19 cellular contexts compared by ENCODE assay signal in the genomic region with DNA sequence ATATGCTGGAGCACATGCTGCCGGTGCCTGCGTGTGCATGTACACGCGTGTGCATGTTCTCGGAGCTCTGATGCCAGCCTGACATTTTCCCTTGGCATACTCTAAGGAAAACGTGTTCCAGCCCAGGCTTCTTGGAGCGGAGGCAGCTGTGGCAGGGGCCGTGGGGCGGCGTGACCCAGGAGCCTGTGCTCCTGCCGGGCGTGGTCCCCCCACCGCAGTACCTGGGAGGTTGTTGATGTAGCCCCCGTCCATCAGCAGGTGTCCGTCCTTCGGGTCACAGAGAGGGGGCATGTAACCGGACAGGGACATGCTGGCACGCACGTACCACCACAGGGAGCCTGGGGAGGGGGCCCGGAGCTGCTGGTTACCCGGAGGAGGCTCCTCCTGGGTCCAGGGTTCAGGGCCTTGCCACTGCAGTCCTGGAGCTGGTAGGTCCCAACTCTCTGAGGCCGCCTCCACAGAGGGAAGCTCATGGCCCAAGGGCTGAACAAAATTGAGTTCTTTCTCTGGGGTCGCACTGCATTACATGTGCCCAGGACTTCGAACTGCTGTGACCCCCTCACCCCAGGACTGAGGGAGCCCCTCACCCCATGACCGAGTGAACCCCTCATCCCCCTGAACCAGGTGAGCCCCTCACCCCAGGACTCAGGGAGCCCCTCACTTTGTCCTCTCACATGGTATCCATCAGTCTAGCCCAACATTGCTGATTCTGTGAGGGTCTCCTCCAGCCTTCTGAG. TPM values are rescaled to one million over a fixed set of nuclear protein-coding genes. Genes with fewer than 3 reads are reported as not detected.
A peak's percentile ranks its signal among the peaks of the same experiment; 100 is the strongest.
DNase-seq lines count a peak whose midpoint lies in the region; ATAC-seq, FAIRE-seq and TF ChIP-seq lines count a peak whose summit lies in the region.
"Had no signal": no experiment of that assay in that cellular context is flagged by ENCODE, and none has a peak within 500 bp of the region (broad histone marks: within the 10 kb centered on the region; RNA-seq: fewer than 3 reads in every experiment).

No MANE protein-coding gene starts in this region.

- no peaks in the 10 kb centered on the region for H3K9me3 Mint-ChIP-seq in activated T-cell treated with anti-CD3 and anti-CD28 coated beads, Interleukin-2, amount 50 U/mL, for 72 hours
- no peaks in the 10 kb centered on the region for H3K9me3 Mint-ChIP-seq in activated T-cell treated with anti-CD3 and anti-CD28 coated beads, Interleukin-2, amount 50 U/mL, for 4 hours
- no peaks in the 10 kb centered on the region for H3K9me3 Mint-ChIP-seq in type B pancreatic cell
- H3K9me3 Mint-ChIP-seq: dendritic cell treated with granulocyte-macrophage colony-stimulating factor and Interleukin-4, amounts not matched to agents 40 ng/mL and 50 ng/mL, for 4 days had no signal

- H3K4me3 ChIP-seq in DOHH2 (ENCODE audit: low read length) (peak overlapping the region; percentile 78), coronary artery (no peak overlapping the region), psoas muscle (no peak overlapping the region)
- H3K4me3 ChIP-seq: gastrocnemius medialis, lung, upper lobe of left lung had no signal

- H3K79me2 ChIP-seq in DOHH2 (ENCODE audit: control insufficient read depth, low read length) = peaks cover 5% of the 10 kb centered on the region

- 93 to 95% (median 94%) methylated on average over 25 of the region's 25 CpGs for WGBS in psoas muscle, 3 donors

- no peaks in the 10 kb centered on the region for H3K9me3 ChIP-seq in DOHH2 (ENCODE audit: control insufficient read depth, insufficient read depth, low read length)
- no peaks in the 10 kb centered on the region for H3K9me3 ChIP-seq in psoas muscle
- H3K9me3 ChIP-seq: Caco-2, gastrocnemius medialis, upper lobe of left lung had no signal

- H3K27me3 Mint-ChIP-seq in activated T-cell treated with anti-CD3 and anti-CD28 coated beads, Interleukin-2, amount 50 U/mL, for 72 hours (ENCODE audit: low read depth) = no peaks in the 10 kb centered on the region
- no peaks in the 10 kb centered on the region for H3K27me3 Mint-ChIP-seq in activated T-cell treated with anti-CD3 and anti-CD28 coated beads, Interleukin-2, amount 50 U/mL, for 4 hours (ENCODE audit: low read depth)
- H3K27me3 Mint-ChIP-seq in type B pancreatic cell = peaks cover 4% of the 10 kb centered on the region

- peaks cover 11% of the 10 kb centered on the region for H3K4me1 Mint-ChIP-seq in activated T-cell treated with anti-CD3 and anti-CD28 coated beads, Interleukin-2, amount 50 U/mL, for 72 hours (ENCODE audit: low read depth)
- H3K4me1 Mint-ChIP-seq in activated T-cell treated with anti-CD3 and anti-CD28 coated beads, Interleukin-2, amount 50 U/mL, for 4 hours (ENCODE audit: low read depth) = peaks cover 26% of the 10 kb centered on the region
- H3K4me1 Mint-ChIP-seq in type B pancreatic cell (ENCODE audit: unreplicated experiment) = no peaks in the 10 kb centered on the region

- no peaks in the 10 kb centered on the region for H3F3A ChIP-seq in DOHH2 (ENCODE audit: control insufficient read depth, insufficient read depth)

- DNase-seq in activated T-cell treated with anti-CD3 and anti-CD28 coated beads, Interleukin-2, amount 50 U/mL, for 72 hours = no peak
- no peak for DNase-seq in activated T-cell treated with anti-CD3 and anti-CD28 coated beads, Interleukin-2, amount 50 U/mL, for 4 hours
- peak; percentile 72 for DNase-seq in coronary artery (ENCODE audit: low spot score)
- DNase-seq in psoas muscle = peak; percentile 12 to 54
- no peak for DNase-seq in type B pancreatic cell (ENCODE audit: extremely low spot score, unreplicated experiment)
- no peak for DNase-seq in H54 (ENCODE audit: insufficient read length, low spot score)
- no peak for DNase-seq in NCI-H146 treated with DMSO at 0.1 percent for 48 hours (lab: John Stamatoyannopoulos, UW; ENCODE audit: unreplicated experiment)
- DNase-seq: activated effector memory CD4-positive, alpha-beta T cell treated with Interleukin-2 at 50 U/mL for 16 hours; stimulated activated CD4-positive, alpha-beta T cell treated with anti-CD3 and anti-CD28 coated beads, Interleukin-15, amount 100 ng/mL, for 24 hours; stimulated activated naive CD4-positive, alpha-beta T cell treated with Interleukin-2 at 50 U/mL for 16 hours had no signal

- H3K27ac ChIP-seq in DOHH2 (ENCODE audit: low read depth, low read length) = no peak overlapping the region; the same call in 1 of the 2 replicates
- H3K27ac ChIP-seq in coronary artery = no peak overlapping the region
- no peak overlapping the region for H3K27ac ChIP-seq in psoas muscle
- H3K27ac ChIP-seq: gastrocnemius medialis had no signal

- H3K36me3 ChIP-seq in DOHH2 (ENCODE audit: control insufficient read depth, low read length) (peaks cover 4% of the 10 kb centered on the region), psoas muscle (ENCODE audit: insufficient read depth in 1 of 2, low read depth in 1 of 2) (peaks cover 0 to 30% of the 10 kb centered on the region in 2 donors)
- H3K36me3 ChIP-seq: upper lobe of left lung had no signal

- H3K27ac Mint-ChIP-seq in activated T-cell treated with anti-CD3 and anti-CD28 coated beads, Interleukin-2, amount 50 U/mL, for 72 hours = no peak overlapping the region
- no peak overlapping the region for H3K27ac Mint-ChIP-seq in type B pancreatic cell
- H3K27ac Mint-ChIP-seq: dendritic cell treated with granulocyte-macrophage colony-stimulating factor and Interleukin-4, amounts not matched to agents 40 ng/mL and 50 ng/mL, for 4 days had no signal

- H3K36me3 Mint-ChIP-seq in activated T-cell treated with anti-CD3 and anti-CD28 coated beads, Interleukin-2, amount 50 U/mL, for 72 hours (ENCODE audit: insufficient read depth in 2 of 2) = no peaks in the 10 kb centered on the region
- no peaks in the 10 kb centered on the region for H3K36me3 Mint-ChIP-seq in activated T-cell treated with anti-CD3 and anti-CD28 coated beads, Interleukin-2, amount 50 U/mL, for 4 hours (ENCODE audit: insufficient read depth)
- H3K36me3 Mint-ChIP-seq in type B pancreatic cell = no peaks in the 10 kb centered on the region

- no peak for TF ChIP-seq CTCF in DOHH2 (IDR thresholded peaks at IDR 0.05; ENCODE audit: low read depth, low read length, poor library complexity, severe bottlenecking)
- TF ChIP-seq CTCF in coronary artery (IDR thresholded peaks at IDR 0.05) = no peak
- no peak for TF ChIP-seq CTCF in psoas muscle (IDR thresholded peaks at IDR 0.05)
- TF ChIP-seq CTCF in type B pancreatic cell (conservative IDR thresholded peaks at IDR 0.05) = no peak

- H3K4me1 ChIP-seq in DOHH2 (ENCODE audit: control insufficient read depth, low read length) (peaks cover 44% of the 10 kb centered on the region), psoas muscle (peaks cover 7% of the 10 kb centered on the region)

- intact Hi-C loops in psoas muscle (cut with DNase I) = no loop called here

- no peak for ATAC-seq in activated T-cell treated with anti-CD3 and anti-CD28 coated beads, Interleukin-2, amount 50 U/mL, for 72 hours (replicated peaks in 1 of 2)
- ATAC-seq in activated T-cell treated with anti-CD3 and anti-CD28 coated beads, Interleukin-2, amount 50 U/mL, for 4 hours = no peak
- no peak for ATAC-seq in psoas muscle
- ATAC-seq: gastrocnemius medialis, HCT116, Panc1 had no signal

- no peaks in the 10 kb centered on the region for H4K20me1 ChIP-seq in DOHH2 (ENCODE audit: control insufficient read depth, insufficient read depth, low read depth, low read length)

- no peak for FAIRE-seq in H54 (lab: Jason Lieb, UNC)

- H3K4me3 Mint-ChIP-seq in activated T-cell treated with anti-CD3 and anti-CD28 coated beads, Interleukin-2, amount 50 U/mL, for 72 hours = peak overlapping the region; percentile 39 to 48
- no peak overlapping the region for H3K4me3 Mint-ChIP-seq in activated T-cell treated with anti-CD3 and anti-CD28 coated beads, Interleukin-2, amount 50 U/mL, for 4 hours
- H3K4me3 Mint-ChIP-seq in type B pancreatic cell = no peak overlapping the region
- H3K4me3 Mint-ChIP-seq: dendritic cell treated with granulocyte-macrophage colony-stimulating factor and Interleukin-4, amounts not matched to agents 40 ng/mL and 50 ng/mL, for 4 days had no signal

- no peak for TF ChIP-seq POLR2A in H54 (IDR thresholded peaks at IDR 0.05; ENCODE audit: low read depth, low read length)

- peak overlapping the region; percentile 62 for H3K4me2 ChIP-seq in DOHH2 (ENCODE audit: low read length)

- H3K27me3 ChIP-seq in DOHH2 (ENCODE audit: control insufficient read depth, low read length) (no peaks in the 10 kb centered on the region), psoas muscle (ENCODE audit: insufficient read depth in 3 of 3, low read length in 2 of 3) (no peaks in the 10 kb centered on the region)
- H3K27me3 ChIP-seq: gastrocnemius medialis, upper lobe of left lung had no signal

- H3K9me2 ChIP-seq in DOHH2 (replicated peaks; ENCODE audit: control insufficient read depth, low read length) = no peaks in the 10 kb centered on the region

RNA-seq across cellular contexts. Expression of a gene that starts 4.2 kb away (rescaled TPM):
- 10 to 100 TPM; 20.0 to 28.5 TPM for total RNA-seq in activated T-cell treated with anti-CD3 and anti-CD28 coated beads, Interleukin-2, amount 50 U/mL, for 72 hours
- 10 to 100 TPM; 69.5 to 89.1 (median 87.7) TPM for total RNA-seq in activated T-cell treated with anti-CD3 and anti-CD28 coated beads, Interleukin-2, amount 50 U/mL, for 4 hours
- total RNA-seq in psoas muscle (10 to 100 TPM in 1 of 4 donors, 1 to 10 TPM in 3; 4.8 to 11.2 (median 6.4) TPM), type B pancreatic cell (ENCODE audit: low replicate concordance) (51.2 and 67.8 TPM in 2 replicates)
- 10 to 100 TPM in 1 of 3 donors, 1 to 10 TPM in 2; 4.9 to 11.0 (median 5.7) TPM for polyA plus RNA-seq in psoas muscle

RNA-seq across cellular contexts. Expression of a gene that starts 22.2 kb away (rescaled TPM):
- total RNA-seq in activated T-cell treated with anti-CD3 and anti-CD28 coated beads, Interleukin-2, amount 50 U/mL, for 72 hours = not detected
- total RNA-seq in activated T-cell treated with anti-CD3 and anti-CD28 coated beads, Interleukin-2, amount 50 U/mL, for 4 hours = not detected
- not detected for total RNA-seq in psoas muscle
- polyA plus RNA-seq in psoas muscle = under 1 TPM in 1 of 3 donors, not detected in 2; 0.01 TPM
- total RNA-seq in type B pancreatic cell (ENCODE audit: low replicate concordance) = 2.1 and 3.5 TPM in 2 replicates
- total RNA-seq: LHCN-M2 had no signal

RNA-seq across cellular contexts. Expression of a gene that starts 40.2 kb away (rescaled TPM):
- total RNA-seq in activated T-cell treated with anti-CD3 and anti-CD28 coated beads, Interleukin-2, amount 50 U/mL, for 72 hours = 1 to 10 TPM; 1.4 to 1.8 TPM
- total RNA-seq in activated T-cell treated with anti-CD3 and anti-CD28 coated beads, Interleukin-2, amount 50 U/mL, for 4 hours = under 1 TPM; 0.34 to 0.82 (median 0.46) TPM
- total RNA-seq in psoas muscle = 1 to 10 TPM in 3 of 4 donors, under 1 TPM in 1; 0.62 to 5.1 (median 2.5) TPM
- polyA plus RNA-seq in psoas muscle = 1 to 10 TPM in 1 of 3 donors, under 1 TPM in 2; 0.43 to 1.0 (median 0.83) TPM
- 6.4 and 14.3 TPM in 2 replicates for total RNA-seq in type B pancreatic cell (ENCODE audit: low replicate concordance)

RNA-seq across cellular contexts. Expression of a gene that starts 40.4 kb away (rescaled TPM):
- 10 to 100 TPM; 23.7 to 26.0 TPM for total RNA-seq in activated T-cell treated with anti-CD3 and anti-CD28 coated beads, Interleukin-2, amount 50 U/mL, for 72 hours
- 1 to 10 TPM; 1.7 to 2.8 (median 2.5) TPM for total RNA-seq in activated T-cell treated with anti-CD3 and anti-CD28 coated beads, Interleukin-2, amount 50 U/mL, for 4 hours
- total RNA-seq in psoas muscle (10 to 100 TPM in 2 of 4 donors, 1 to 10 TPM in 2; 6.7 to 11.2 (median 9.7) TPM), type B pancreatic cell (ENCODE audit: low replicate concordance) (15.5 and 19.5 TPM in 2 replicates)
- polyA plus RNA-seq in psoas muscle = 1 to 10 TPM; 5.7 to 9.9 (median 7.2) TPM

Comparison
In these comparisons a context has a peak if more than half of its experiments do, and no peak if none do; other contexts are left out.
1. H3K4me3 Mint-ChIP-seq: peak in activated T-cell treated with anti-CD3 and anti-CD28 coated beads, Interleukin-2, amount 50 U/mL, for 72 hours (2 of 2); none in activated T-cell treated with anti-CD3 and anti-CD28 coated beads, Interleukin-2, amount 50 U/mL, for 4 hours (single experiment) and type B pancreatic cell (single experiment).
2. DNase-seq: peak in coronary artery (single experiment) and psoas muscle (2 of 2); none in activated T-cell treated with anti-CD3 and anti-CD28 coated beads, Interleukin-2, amount 50 U/mL, for 72 hours (0 of 2), activated T-cell treated with anti-CD3 and anti-CD28 coated beads, Interleukin-2, amount 50 U/mL, for 4 hours (single experiment), type B pancreatic cell (single experiment), H54 (single experiment) and NCI-H146 treated with DMSO at 0.1 percent for 48 hours (single experiment).